ENCODE assay signal across 23 cellular contexts in the genomic region with DNA sequence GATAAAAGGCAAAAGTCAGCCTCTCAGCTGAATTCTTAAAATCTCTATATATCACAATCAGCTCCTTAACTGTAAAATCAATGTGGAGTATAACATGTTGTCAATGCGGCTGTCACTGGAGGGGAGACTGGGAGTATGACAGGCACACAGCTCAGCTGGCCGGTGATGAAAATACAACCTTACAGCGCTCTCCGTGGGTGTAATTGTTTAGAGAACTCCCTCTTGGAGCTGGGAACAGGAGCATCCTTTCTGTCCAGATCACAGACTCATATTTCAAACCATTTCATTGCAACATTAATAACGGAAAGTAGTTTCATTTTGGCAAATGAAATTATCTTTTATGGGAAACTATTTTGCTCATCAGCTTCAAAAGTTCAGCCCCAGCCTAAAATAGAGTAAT.
DNase-seq lines count a peak whose midpoint lies in the region; ATAC-seq, FAIRE-seq and TF ChIP-seq lines count a peak whose summit lies in the region.
"Had no signal": no experiment of that assay in that cellular context is flagged by ENCODE, and none has a peak within 500 bp of the region (broad histone marks: within the 10 kb centered on the region; RNA-seq: fewer than 3 reads in every experiment).

No MANE protein-coding gene starts in this region.

- FAIRE-seq in HepG2 (lab: Jason Lieb, UNC) = no peak
- FAIRE-seq: small intestine had no signal

- in situ Hi-C loops in G401 (cut with HindIII; ENCODE audit: low sequenced_read_pairs) = no loop called here
- in situ Hi-C loops in HepG2 (cut with HindIII; ENCODE audit: extremely low pct_ligation_motif_present, low pct_unique_long_range_greater_than_20kb) = no loop called here

- H3K79me2 ChIP-seq in ACC112 (ENCODE audit: control insufficient read depth, insufficient read depth, low read length, unreplicated experiment) (no peaks in the 10 kb centered on the region), HepG2 (ENCODE audit: insufficient read depth, low read length) (no peaks in the 10 kb centered on the region)

- H3K36me3 ChIP-seq in ACC112 (ENCODE audit: insufficient read depth, low read length) (no peaks in the 10 kb centered on the region), HepG2 (replicated peaks in 1 of 2; ENCODE audit: control insufficient read depth in 1 of 2, insufficient read depth in 2 of 2, low read length in 2 of 2) (no peaks in the 10 kb centered on the region)
- H3K36me3 ChIP-seq: prostate gland, SJCRH30, tibial nerve had no signal

- 20% methylated on average over 5 of the region's 5 CpGs for WGBS in HepG2 (ENCODE audit: low lambda C conversion rate)

- no peaks in the 10 kb centered on the region for H3K9me3 ChIP-seq in HepG2 (ENCODE audit: low read length)
- H3K9me3 ChIP-seq: body of pancreas, prostate gland, SJCRH30, tibial nerve had no signal

- no peak overlapping the region for H3K4me2 ChIP-seq in HepG2 (ENCODE audit: low read depth, low read length)

- intact Hi-C loops in HepG2 (cut with micrococcal nuclease; ENCODE audit: unreplicated experiment) = no loop called here

- H3K4me3 ChIP-seq in ACC112 (ENCODE audit: low read depth, low read length) (peak overlapping the region; percentile 47), fibroblast of mammary gland (ENCODE audit: control insufficient read depth, low read depth, low read length) (no peak overlapping the region), HepG2 (replicated peaks in 1 of 3; ENCODE audit: insufficient read depth in 1 of 3, low read depth in 2 of 3, low read length in 3 of 3) (no peak overlapping the region)
- H3K4me3 ChIP-seq: body of pancreas, prostate gland, SJCRH30, tibial nerve had no signal

- TF ChIP-seq POLR2A in HepG2 (IDR thresholded peaks at IDR 0.05; ENCODE audit: insufficient read depth in 1 of 2, low read depth in 2 of 2, low read length in 2 of 2) = no peak

- no peaks in the 10 kb centered on the region for H4K20me1 ChIP-seq in HepG2 (ENCODE audit: insufficient read depth, low read length)

- H3K27me3 ChIP-seq in ACC112 (ENCODE audit: insufficient read depth, low read length) (0 out of 2 replicates have a peak, but pooled peaks cover 3% of the 10 kb centered on the region), HepG2 (ENCODE audit: control insufficient read depth in 1 of 2, insufficient read depth in 2 of 2, low read length in 2 of 2) (no peaks in the 10 kb centered on the region)
- H3K27me3 ChIP-seq: body of pancreas, SJCRH30, tibial nerve had no signal

- no peak for TF ChIP-seq EP300 in HepG2 (IDR thresholded peaks at IDR 0.05; ENCODE audit: low read depth in 2 of 2, low read length in 2 of 2)
- no peak for TF ChIP-seq EP300 in HepG2 (CRISPR knock-in tag; IDR thresholded peaks at IDR 0.05; ENCODE audit: borderline replicate concordance)

- no peak overlapping the region for H3K27ac ChIP-seq in ACC112 (ENCODE audit: low read depth, low read length)
- no peak overlapping the region for H3K27ac ChIP-seq in HepG2 (ENCODE audit: extremely low read length, insufficient read depth, low read length)
- H3K27ac ChIP-seq: body of pancreas, prostate gland, SJCRH30, tibial nerve had no signal

- TF ChIP-seq CTCF in fibroblast of mammary gland (conservative IDR thresholded peaks at IDR 0.05; ENCODE audit: control insufficient read depth, insufficient read depth, low read depth, low read length) (no peak), HepG2 (CRISPR knock-in tag; IDR thresholded peaks at IDR 0.05) (no peak)

- CTCF ChIA-PET in HepG2 (lab: Yijun Ruan, JAX; ENCODE audit: low intra/inter-chr PET ratio, low total read pairs) = no interaction called here

- DNase-seq in G401 (ENCODE audit: low spot score) (peak; percentile 48), NCI-H345 treated with DMSO at 0.1 percent for 48 hours (lab: John Stamatoyannopoulos, UW; ENCODE audit: unreplicated experiment) (peak; percentile 42), fibroblast of mammary gland (ENCODE audit: low read depth) (peak; percentile 36), HepG2 (ENCODE audit: low spot score) (no peak)
- no peak for DNase-seq in effector CD4-positive, alpha-beta T cell
- DNase-seq: activated CD4-positive, alpha-beta T cell treated with anti-CD3 and anti-CD28 coated beads, Interleukin-2, amount 10 ng/mL, durations not matched to agents 24 days and 14 days; activated naive CD8-positive, alpha-beta T cell treated with anti-CD3 and anti-CD28 coated beads, Interleukin-2, amount 10 ng/mL, durations not matched to agents 7 days and 5 days; body of pancreas; CD4-positive, alpha-beta memory T cell; immature natural killer cell; left ventricle myocardium superior; MV-4-11; NCI-H2029; NCI-H526 treated with DMSO at 0.1 percent for 48 hours; SJCRH30; small intestine; stimulated activated CD4-positive, alpha-beta T cell treated with anti-CD3 and anti-CD28 coated beads, Interleukin-4, amount 100 ng/mL, for 1 hour had no signal

- TF ChIP-seq RAD21 in HepG2 (CRISPR knock-in tag; IDR thresholded peaks at IDR 0.05) = no peak

- no peak for ATAC-seq in HG03025 (IDR thresholded peaks at IDR 0.05; ENCODE audit: low FRiP score, unreplicated experiment)
- no peak for ATAC-seq in HepG2
- ATAC-seq in GM21390 (IDR thresholded peaks at IDR 0.05; ENCODE audit: unreplicated experiment) = no peak
- ATAC-seq: body of pancreas, left ventricle myocardium superior, Panc1 had no signal

- H2AFZ ChIP-seq in ACC112 (ENCODE audit: low read length, unreplicated experiment) (peak overlapping the region; percentile 44), HepG2 (ENCODE audit: low read length) (no peak overlapping the region)

- peaks cover 13% of the 10 kb centered on the region for H3K4me1 ChIP-seq in ACC112 (ENCODE audit: control insufficient read depth, insufficient read depth, low read length, unreplicated experiment)
- no peaks in the 10 kb centered on the region for H3K4me1 ChIP-seq in HepG2 (ENCODE audit: insufficient read depth, low read length)
- H3K4me1 ChIP-seq: body of pancreas, prostate gland, SJCRH30 had no signal

- no TSS peak for BruUV-seq in HepG2 (replicated peaks; lab: Mats Ljungman, UMichigan)

- POLR2A ChIA-PET in HepG2 (lab: Yijun Ruan, JAX) = no interaction called here

- no peak overlapping the region for H3K9ac ChIP-seq in HepG2 (ENCODE audit: insufficient read depth, low read depth, low read length)

TF ChIP-seq in HepG2, 621 proteins besides CTCF, POLR2A, EP300 and RAD21:
- TF ChIP-seq, protein P1, sequence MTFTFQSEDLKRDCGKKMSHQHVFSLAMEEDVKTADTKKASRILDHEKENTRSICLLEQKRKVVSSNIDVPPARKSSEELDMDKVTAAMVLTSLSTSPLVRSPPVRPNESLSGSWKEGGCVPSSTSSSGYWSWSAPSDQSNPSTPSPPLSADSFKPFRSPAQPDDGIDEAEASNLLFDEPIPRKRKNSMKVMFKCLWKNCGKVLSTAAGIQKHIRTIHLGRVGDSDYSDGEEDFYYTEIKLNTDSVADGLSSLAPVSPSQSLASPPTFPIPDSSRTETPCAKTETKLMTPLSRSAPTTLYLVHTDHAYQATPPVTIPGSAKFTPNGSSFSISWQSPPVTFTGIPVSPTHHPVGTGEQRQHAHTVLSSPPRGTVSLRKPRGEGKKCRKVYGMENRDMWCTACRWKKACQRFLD (CRISPR knock-in tag; IDR thresholded peaks at IDR 0.05; ENCODE audit: borderline replicate concordance) = no peak
- no peak for TF ChIP-seq CBX5 (CRISPR knock-in tag; IDR thresholded peaks at IDR 0.05; ENCODE audit: borderline replicate concordance)
- TF ChIP-seq, protein P2, sequence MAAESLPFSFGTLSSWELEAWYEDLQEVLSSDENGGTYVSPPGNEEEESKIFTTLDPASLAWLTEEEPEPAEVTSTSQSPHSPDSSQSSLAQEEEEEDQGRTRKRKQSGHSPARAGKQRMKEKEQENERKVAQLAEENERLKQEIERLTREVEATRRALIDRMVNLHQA (CRISPR knock-in tag; IDR thresholded peaks at IDR 0.05) = no peak

Comparison
In these comparisons a context has a peak if more than half of its experiments do, and no peak if none do; other contexts are left out.
1. DNase-seq: peak in G401 (single experiment), NCI-H345 treated with DMSO at 0.1 percent for 48 hours (single experiment) and fibroblast of mammary gland (single experiment); none in effector CD4-positive, alpha-beta T cell (single experiment) and HepG2 (single experiment).